ENCODE assay signal across 9 cellular contexts in genomic region chr20:34365765-34366213, GRCh38. TPM values are rescaled to one million over a fixed set of nuclear protein-coding genes. Genes with fewer than 3 reads are reported as not detected.
DNase-seq lines count a peak whose midpoint lies in the region; ATAC-seq and TF ChIP-seq lines count a peak whose summit lies in the region.
"Had no signal": no experiment of that assay in that cellular context is flagged by ENCODE, and none has a peak within 500 bp of the region (broad histone marks: within the 10 kb centered on the region; RNA-seq: fewer than 3 reads in every experiment).

No MANE protein-coding gene starts in this region.

- H3K36me3 ChIP-seq in ascending aorta, result peaks cover 11 to 16% of the 10 kb centered on the region in 2 donors

- DNase-seq in activated T-cell treated with anti-CD3 and anti-CD28 coated beads, Interleukin-2, amount 50 U/mL, for 24 hours, result no peak
- no peak for DNase-seq in activated T-cell treated with anti-CD3 and anti-CD28 coated beads, Interleukin-2, amount 50 U/mL, for 1 hour
- DNase-seq in HUDEP-2 (lab: John Stamatoyannopoulos, UW; ENCODE audit: unreplicated experiment in 76 of 76) (peak in 39 of 76 experiments; percentile 3 to 59 (median 24)), EL (no peak), ascending aorta (ENCODE audit: low spot score in 2 of 2) (no peak)
- DNase-seq in stimulated activated effector memory CD8-positive, alpha-beta T cell treated with anti-CD3 and anti-CD28 coated beads, Interleukin-12 subunit alpha, Interleukin-12 subunit beta, amount 100 ng/mL, for 72 hours (ENCODE audit: low spot score in 2 of 2), result peak; percentile 4 to 61

- no peaks in the 10 kb centered on the region for H3K9me3 ChIP-seq in ascending aorta
- H3K9me3 ChIP-seq: body of pancreas had no signal

- ATAC-seq in activated T-helper 17 cell treated with anti-CD3 and anti-CD28 coated beads, Interleukin-2, amount 50 U/mL, for 72 hours (replicated peaks), result peak; percentile 13
- ATAC-seq in stimulated activated effector memory CD8-positive, alpha-beta T cell treated with anti-CD3 and anti-CD28 coated beads, Interleukin-12 subunit alpha, Interleukin-12 subunit beta, amount 100 ng/mL, for 72 hours, result peak; percentile 61
- ATAC-seq in HG02623 (IDR thresholded peaks at IDR 0.05; ENCODE audit: unreplicated experiment), result no peak
- ATAC-seq: body of pancreas had no signal

- peak overlapping the region; percentile 39 for H3K27ac Mint-ChIP-seq in activated T-cell treated with anti-CD3 and anti-CD28 coated beads, Interleukin-2, amount 50 U/mL, for 24 hours
- H3K27ac Mint-ChIP-seq in activated T-helper 17 cell treated with anti-CD3 and anti-CD28 coated beads, Interleukin-2, amount 50 U/mL, for 72 hours, result peak overlapping the region; percentile 29
- peak overlapping the region; percentile 27 for H3K27ac Mint-ChIP-seq in stimulated activated effector memory CD8-positive, alpha-beta T cell treated with anti-CD3 and anti-CD28 coated beads, Interleukin-12 subunit alpha, Interleukin-12 subunit beta, amount 100 ng/mL, for 72 hours

- no peak for TF ChIP-seq CTCF in ascending aorta (IDR thresholded peaks at IDR 0.05)

- peak overlapping the region; percentile 10 for H3K4me3 Mint-ChIP-seq in activated T-cell treated with anti-CD3 and anti-CD28 coated beads, Interleukin-2, amount 50 U/mL, for 24 hours
- H3K4me3 Mint-ChIP-seq in activated T-helper 17 cell treated with anti-CD3 and anti-CD28 coated beads, Interleukin-2, amount 50 U/mL, for 72 hours, result peak overlapping the region; percentile 36
- H3K4me3 Mint-ChIP-seq in stimulated activated effector memory CD8-positive, alpha-beta T cell treated with anti-CD3 and anti-CD28 coated beads, Interleukin-12 subunit alpha, Interleukin-12 subunit beta, amount 100 ng/mL, for 72 hours, result peak overlapping the region; percentile 97

- H3K27me3 ChIP-seq in ascending aorta, result no peaks in the 10 kb centered on the region
- H3K27me3 ChIP-seq: body of pancreas had no signal

- intact Hi-C loops in ascending aorta (cut with DNase I), result loop anchor here (10.0 kb wide), 1 partner anchor 1589 kb away; the partner anchor contains the start of gene SCAND1

- peak overlapping the region in 1 of 2 donors; percentile 6 for H3K4me3 ChIP-seq in ascending aorta
- H3K4me3 ChIP-seq: body of pancreas had no signal

- H3K9me3 Mint-ChIP-seq in activated T-cell treated with anti-CD3 and anti-CD28 coated beads, Interleukin-2, amount 50 U/mL, for 24 hours, result no peaks in the 10 kb centered on the region
- no peaks in the 10 kb centered on the region for H3K9me3 Mint-ChIP-seq in activated T-helper 17 cell treated with anti-CD3 and anti-CD28 coated beads, Interleukin-2, amount 50 U/mL, for 72 hours
- no peaks in the 10 kb centered on the region for H3K9me3 Mint-ChIP-seq in stimulated activated effector memory CD8-positive, alpha-beta T cell treated with anti-CD3 and anti-CD28 coated beads, Interleukin-12 subunit alpha, Interleukin-12 subunit beta, amount 100 ng/mL, for 72 hours

- peaks cover 56% of the 10 kb centered on the region for H3K36me3 Mint-ChIP-seq in activated T-cell treated with anti-CD3 and anti-CD28 coated beads, Interleukin-2, amount 50 U/mL, for 24 hours (ENCODE audit: low read depth)
- H3K36me3 Mint-ChIP-seq in activated T-helper 17 cell treated with anti-CD3 and anti-CD28 coated beads, Interleukin-2, amount 50 U/mL, for 72 hours (ENCODE audit: low read depth), result peaks cover 46% of the 10 kb centered on the region
- H3K36me3 Mint-ChIP-seq in stimulated activated effector memory CD8-positive, alpha-beta T cell treated with anti-CD3 and anti-CD28 coated beads, Interleukin-12 subunit alpha, Interleukin-12 subunit beta, amount 100 ng/mL, for 72 hours, result peaks cover 52% of the 10 kb centered on the region

- H3K4me1 Mint-ChIP-seq in activated T-cell treated with anti-CD3 and anti-CD28 coated beads, Interleukin-2, amount 50 U/mL, for 24 hours (ENCODE audit: low read depth), result peaks cover 59% of the 10 kb centered on the region
- peaks cover 16% of the 10 kb centered on the region for H3K4me1 Mint-ChIP-seq in activated T-helper 17 cell treated with anti-CD3 and anti-CD28 coated beads, Interleukin-2, amount 50 U/mL, for 72 hours
- peaks cover 59% of the 10 kb centered on the region for H3K4me1 Mint-ChIP-seq in stimulated activated effector memory CD8-positive, alpha-beta T cell treated with anti-CD3 and anti-CD28 coated beads, Interleukin-12 subunit alpha, Interleukin-12 subunit beta, amount 100 ng/mL, for 72 hours

- no peaks in the 10 kb centered on the region for H3K27me3 Mint-ChIP-seq in activated T-cell treated with anti-CD3 and anti-CD28 coated beads, Interleukin-2, amount 50 U/mL, for 24 hours
- H3K27me3 Mint-ChIP-seq in activated T-helper 17 cell treated with anti-CD3 and anti-CD28 coated beads, Interleukin-2, amount 50 U/mL, for 72 hours, result no peaks in the 10 kb centered on the region

- H3K27ac ChIP-seq in ascending aorta, result peak overlapping the region in 1 of 2 donors; percentile 6

- peaks cover 6 to 42% of the 10 kb centered on the region in 2 donors for H3K4me1 ChIP-seq in ascending aorta

RNA-seq across cellular contexts. Expression of gene ITCH, which starts 2.7 kb away (rescaled TPM):
- total RNA-seq in activated T-helper 17 cell treated with anti-CD3 and anti-CD28 coated beads, Interleukin-2, amount 50 U/mL, for 72 hours, result 10 to 100 TPM; 30.5 to 34.4 TPM
- total RNA-seq in ascending aorta, result 42.8 TPM

Comparison
In these comparisons a context has a peak if more than half of its experiments do, and no peak if none do; other contexts are left out.
1. DNase-seq: peak in HUDEP-2 (39 of 76) and stimulated activated effector memory CD8-positive, alpha-beta T cell treated with anti-CD3 and anti-CD28 coated beads, Interleukin-12 subunit alpha, Interleukin-12 subunit beta, amount 100 ng/mL, for 72 hours (2 of 2); none in activated T-cell treated with anti-CD3 and anti-CD28 coated beads, Interleukin-2, amount 50 U/mL, for 24 hours (single experiment), activated T-cell treated with anti-CD3 and anti-CD28 coated beads, Interleukin-2, amount 50 U/mL, for 1 hour (single experiment), EL (single experiment) and ascending aorta (0 of 2).
2. H3K4me3 Mint-ChIP-seq: peak in every context shown above with its lines; median percentile 97 in stimulated activated effector memory CD8-positive, alpha-beta T cell treated with anti-CD3 and anti-CD28 coated beads, Interleukin-12 subunit alpha, Interleukin-12 subunit beta, amount 100 ng/mL, for 72 hours; 36 in activated T-helper 17 cell treated with anti-CD3 and anti-CD28 coated beads, Interleukin-2, amount 50 U/mL, for 72 hours; 10 in activated T-cell treated with anti-CD3 and anti-CD28 coated beads, Interleukin-2, amount 50 U/mL, for 24 hours.
3. Peak in every context shown above with its lines, with median percentiles within 50 percentile points of each other: H3K27ac Mint-ChIP-seq.